ENCODE assay signal across 24 cellular contexts in the genomic region with DNA sequence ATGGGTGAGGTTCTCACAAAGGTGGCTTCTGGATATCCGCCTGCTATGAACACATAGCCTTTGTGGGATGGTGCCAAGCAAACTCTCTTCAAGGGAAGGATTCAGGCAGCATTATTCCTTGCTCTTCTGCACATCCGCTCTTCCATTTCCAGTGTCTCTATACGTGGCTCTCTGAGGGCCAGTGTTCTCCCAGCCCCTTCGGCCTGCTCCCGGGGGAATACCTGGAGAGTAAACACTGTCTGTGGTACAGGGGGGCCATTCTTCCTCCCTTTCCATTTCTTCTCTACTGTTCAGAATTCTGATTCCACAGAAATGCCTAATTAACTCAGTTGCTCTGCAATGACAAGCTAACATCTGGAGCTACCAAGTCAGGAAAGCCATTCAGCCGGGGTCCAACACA.
"Had no signal": no experiment of that assay in that cellular context is flagged by ENCODE, and none has a peak within 500 bp of the region (broad histone marks: within the 10 kb centered on the region; RNA-seq: fewer than 3 reads in every experiment).

No MANE protein-coding gene starts in this region.

- H3K4me3 ChIP-seq: lung, neural progenitor cell, psoas muscle, spleen, suprapubic skin, thoracic aorta, tibial nerve, uterus had no signal

- DNase-seq: hippocampal formation; kidney glomerular epithelial cell; left cardiac atrium; mesendoderm; naive B cell; natural killer cell; nephron progenitor cell; occipital lobe; psoas muscle; small intestine; spleen; stimulated activated CD4-positive, alpha-beta T cell treated with anti-CD3 and anti-CD28 coated beads, Interleukin-4, amount 100 ng/mL, for 24 hours; stimulated activated naive CD4-positive, alpha-beta T cell; uterus had no signal

- ATAC-seq: left lobe of liver; natural killer cell; psoas muscle; sciatic nerve; stimulated activated effector memory CD8-positive, alpha-beta T cell treated with anti-CD3 and anti-CD28 coated beads, Interleukin-12 subunit alpha, Interleukin-12 subunit beta, amount 100 ng/mL, for 72 hours had no signal

- H3K27me3 ChIP-seq: neural progenitor cell, neutrophil, tibial nerve, uterus had no signal

- H3K36me3 ChIP-seq: neural progenitor cell, neutrophil, spleen, suprapubic skin, thoracic aorta, tibial nerve, uterus had no signal

- H3K27ac ChIP-seq: neural progenitor cell, neutrophil, parathyroid adenoma, psoas muscle, spleen, suprapubic skin, tibial nerve, uterus had no signal

- H3K9me3 ChIP-seq: neutrophil, psoas muscle, spleen, suprapubic skin, thoracic aorta, tibial nerve, uterus had no signal

- H3K4me1 ChIP-seq: parathyroid adenoma, psoas muscle, tibial nerve had no signal
